11 cellular contexts compared by ENCODE assay signal in genomic region chr11:47918882-47919495, GRCh38.
A peak's percentile ranks its signal among the peaks of the same experiment; 100 is the strongest.
DNase-seq lines count a peak whose midpoint lies in the region; ATAC-seq, FAIRE-seq and TF ChIP-seq lines count a peak whose summit lies in the region.
"Had no signal": no experiment of that assay in that cellular context is flagged by ENCODE, and none has a peak within 500 bp of the region (broad histone marks: within the 10 kb centered on the region; RNA-seq: fewer than 3 reads in every experiment).

No MANE protein-coding gene starts in this region.

- H3K27me3 ChIP-seq in RWPE2 (ENCODE audit: insufficient read depth, poor library complexity, severe bottlenecking) (no peaks in the 10 kb centered on the region), stomach (no peaks in the 10 kb centered on the region)

- H3K36me3 ChIP-seq in RWPE2 (ENCODE audit: low read depth) (no peaks in the 10 kb centered on the region), stomach (no peaks in the 10 kb centered on the region)

- H3K27ac ChIP-seq in RWPE2 (ENCODE audit: poor library complexity, severe bottlenecking) (no peak overlapping the region), stomach (peak overlapping the region in 3 of 5 donors; percentile 63 to 82 (median 76))

- no peaks in the 10 kb centered on the region for H3K4me1 ChIP-seq in RWPE2 (ENCODE audit: insufficient read depth, poor library complexity, severe bottlenecking)
- H3K4me1 ChIP-seq in stomach, result peaks cover 21 to 46% (median 31%) of the 10 kb centered on the region in 4 donors

- TF ChIP-seq CTCF in RWPE2 (IDR thresholded peaks at IDR 0.05; ENCODE audit: poor library complexity, severe bottlenecking) (no peak), fibroblast of villous mesenchyme (IDR thresholded peaks at IDR 0.05; ENCODE audit: insufficient read depth, low read depth, low read length) (no peak), stomach (IDR thresholded peaks at IDR 0.05) (no peak)

- no peak for TF ChIP-seq EP300 in stomach (IDR thresholded peaks at IDR 0.05)

- DNase-seq in H54 (ENCODE audit: insufficient read length, low spot score) (peak; percentile 53), RWPE2 (ENCODE audit: low spot score) (no peak), fibroblast of villous mesenchyme (ENCODE audit: low read depth) (peak; percentile 56), stomach (no peak), GM19239 (ENCODE audit: insufficient read length, low spot score) (no peak), cortex of kidney (lab: John Stamatoyannopoulos, UW) (no peak), COLO829 (ENCODE audit: low spot score) (no peak)
- DNase-seq: activated gamma-delta T cell treated with Interleukin-2 at 50 U/mL for 16 hours, SHP77 treated with DMSO at 0.1 percent for 48 hours had no signal

- intact Hi-C loops in stomach (cut with DNase I; ENCODE audit: low total_unique reads), result no loop called here

- 69 to 84% (median 78%) methylated on average over 4 of the region's 4 CpGs for WGBS in stomach, 5 donors

- H3K4me3 ChIP-seq in RWPE2 (ENCODE audit: severe bottlenecking), result no peak overlapping the region
- H3K4me3 ChIP-seq in fibroblast of villous mesenchyme (ENCODE audit: low read depth, low read length), result no peak overlapping the region
- no peak overlapping the region for H3K4me3 ChIP-seq in stomach

- TF ChIP-seq POLR2A in H54 (IDR thresholded peaks at IDR 0.05; ENCODE audit: low read depth, low read length) (no peak), stomach (IDR thresholded peaks at IDR 0.05) (no peak)

- no peaks in the 10 kb centered on the region for H3K9me3 ChIP-seq in RWPE2 (ENCODE audit: severe bottlenecking)
- no peaks in the 10 kb centered on the region for H3K9me3 ChIP-seq in stomach

- no peak for FAIRE-seq in H54 (lab: Jason Lieb, UNC)
- FAIRE-seq in GM19239 (lab: Jason Lieb, UNC), result no peak
- FAIRE-seq: frontal cortex, GM12892 had no signal

- ATAC-seq in RWPE2 (ENCODE audit: low read depth), result peak; percentile 65; the same call in 2 of the 3 replicates

Comparison
In these comparisons a context has a peak if more than half of its experiments do, and no peak if none do; other contexts are left out.
1. DNase-seq: peak in H54 (single experiment) and fibroblast of villous mesenchyme (single experiment); none in RWPE2 (single experiment), stomach (single experiment), GM19239 (single experiment), cortex of kidney (single experiment) and COLO829 (single experiment).